Comparison of ENCODE assay signal across 10 cellular contexts in genomic region chr1:115138271-115138670, GRCh38.
"Had no signal": no experiment of that assay in that cellular context is flagged by ENCODE, and none has a peak within 500 bp of the region (broad histone marks: within the 10 kb centered on the region; RNA-seq: fewer than 3 reads in every experiment).

No MANE protein-coding gene starts in this region.

- H3K4me1 ChIP-seq: colonic mucosa had no signal

- H3K36me3 ChIP-seq: colonic mucosa, esophagus squamous epithelium, gastroesophageal sphincter, neutrophil, upper lobe of left lung, uterus had no signal

- H3K27ac ChIP-seq: colonic mucosa, gastroesophageal sphincter, neutrophil, psoas muscle, skin epidermis, testis, upper lobe of left lung, uterus had no signal

- H3K27me3 ChIP-seq: colonic mucosa, gastroesophageal sphincter, neutrophil, testis, upper lobe of left lung, uterus had no signal

- H3K4me3 ChIP-seq: colonic mucosa, esophagus squamous epithelium, gastroesophageal sphincter, lung, psoas muscle, skin epidermis, testis, upper lobe of left lung, uterus had no signal

- H3K9me3 ChIP-seq: colonic mucosa, esophagus squamous epithelium, gastroesophageal sphincter, neutrophil, psoas muscle, testis, upper lobe of left lung, uterus had no signal
